In the genomic region with DNA sequence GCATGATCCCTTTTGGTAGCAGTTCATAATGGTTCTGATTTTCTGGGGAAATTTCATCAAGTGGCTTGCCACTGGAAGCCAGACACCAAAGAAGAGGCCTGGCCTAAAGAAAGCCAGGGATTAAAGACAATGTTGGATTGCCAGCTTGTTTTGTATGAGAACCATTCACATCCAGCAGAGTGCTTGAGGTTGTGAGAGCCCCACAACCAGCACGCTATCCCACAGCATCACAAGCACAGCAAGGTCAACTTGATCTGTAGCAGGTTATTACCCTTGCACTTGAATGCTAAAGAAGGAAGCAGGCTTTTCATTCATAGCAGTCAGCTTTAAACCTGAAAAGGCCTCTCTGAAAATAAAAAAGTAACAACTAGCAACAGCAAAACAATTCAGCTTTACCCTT, we compare ENCODE assay signal across 34 cellular contexts.
"Had no signal": no experiment of that assay in that cellular context is flagged by ENCODE, and none has a peak within 500 bp of the region (broad histone marks: within the 10 kb centered on the region; RNA-seq: fewer than 3 reads in every experiment).

No MANE protein-coding gene starts in this region.

- H3K27me3 ChIP-seq: MG63, Peyer's patch, SJSA1 had no signal

- H3K4me1 Mint-ChIP-seq: activated CD4-positive, alpha-beta memory T cell treated with anti-CD3 and anti-CD28 coated beads, Interleukin-2, amount 10 ng/mL, durations not matched to agents 7 days and 5 days; activated CD8-positive, alpha-beta memory T cell treated with anti-CD3 and anti-CD28 coated beads, Interleukin-2, amount 10 ng/mL, durations not matched to agents 7 days and 5 days; activated naive CD4-positive, alpha-beta T cell treated with anti-CD3 and anti-CD28 coated beads, Interleukin-2, amount 10 ng/mL, durations not matched to agents 7 days and 5 days; activated naive CD8-positive, alpha-beta T cell treated with anti-CD3 and anti-CD28 coated beads, Interleukin-2, amount 50 U/mL, for 24 hours had no signal

- H3K36me3 ChIP-seq: MG63, Peyer's patch, SJSA1 had no signal

- H3K9me3 Mint-ChIP-seq: activated CD4-positive, alpha-beta memory T cell treated with anti-CD3 and anti-CD28 coated beads, Interleukin-2, amount 10 ng/mL, durations not matched to agents 7 days and 5 days; activated naive CD4-positive, alpha-beta T cell treated with anti-CD3 and anti-CD28 coated beads, Interleukin-2, amount 10 ng/mL, durations not matched to agents 7 days and 5 days; activated naive CD8-positive, alpha-beta T cell treated with anti-CD3 and anti-CD28 coated beads, Interleukin-2, amount 50 U/mL, for 24 hours had no signal

- H3K4me1 ChIP-seq: Peyer's patch had no signal

- H3K36me3 Mint-ChIP-seq: activated CD8-positive, alpha-beta memory T cell treated with anti-CD3 and anti-CD28 coated beads, Interleukin-2, amount 10 ng/mL, durations not matched to agents 7 days and 5 days; activated naive CD4-positive, alpha-beta T cell treated with anti-CD3 and anti-CD28 coated beads, Interleukin-2, amount 10 ng/mL, durations not matched to agents 7 days and 5 days; activated naive CD8-positive, alpha-beta T cell; brain had no signal

- H3K27ac ChIP-seq: Peyer's patch, SJSA1, VCaP had no signal

- H3K9me3 ChIP-seq: MG63, Peyer's patch, SJSA1 had no signal

- H3K27me3 Mint-ChIP-seq: activated CD4-positive, alpha-beta memory T cell treated with anti-CD3 and anti-CD28 coated beads, Interleukin-2, amount 10 ng/mL, durations not matched to agents 7 days and 5 days; activated CD8-positive, alpha-beta memory T cell treated with anti-CD3 and anti-CD28 coated beads, Interleukin-2, amount 10 ng/mL, durations not matched to agents 7 days and 5 days; activated naive CD4-positive, alpha-beta T cell treated with anti-CD3 and anti-CD28 coated beads, Interleukin-2, amount 10 ng/mL, durations not matched to agents 7 days and 5 days; activated naive CD8-positive, alpha-beta T cell treated with anti-CD3 and anti-CD28 coated beads, Interleukin-2, amount 50 U/mL, for 24 hours; brain had no signal

- H3K27ac Mint-ChIP-seq: activated CD4-positive, alpha-beta memory T cell treated with anti-CD3 and anti-CD28 coated beads, Interleukin-2, amount 10 ng/mL, durations not matched to agents 7 days and 5 days; activated CD8-positive, alpha-beta memory T cell treated with anti-CD3 and anti-CD28 coated beads, Interleukin-2, amount 10 ng/mL, durations not matched to agents 7 days and 5 days; activated naive CD4-positive, alpha-beta T cell treated with anti-CD3 and anti-CD28 coated beads, Interleukin-2, amount 10 ng/mL, durations not matched to agents 7 days and 5 days; activated naive CD8-positive, alpha-beta T cell; activated naive CD8-positive, alpha-beta T cell treated with anti-CD3 and anti-CD28 coated beads, Interleukin-2, amount 50 U/mL, for 24 hours; brain had no signal

- H3K4me3 Mint-ChIP-seq: activated CD4-positive, alpha-beta memory T cell treated with anti-CD3 and anti-CD28 coated beads, Interleukin-2, amount 10 ng/mL, durations not matched to agents 7 days and 5 days; activated CD8-positive, alpha-beta memory T cell treated with anti-CD3 and anti-CD28 coated beads, Interleukin-2, amount 10 ng/mL, durations not matched to agents 7 days and 5 days; activated naive CD4-positive, alpha-beta T cell treated with anti-CD3 and anti-CD28 coated beads, Interleukin-2, amount 10 ng/mL, durations not matched to agents 7 days and 5 days; activated naive CD8-positive, alpha-beta T cell; activated naive CD8-positive, alpha-beta T cell treated with anti-CD3 and anti-CD28 coated beads, Interleukin-2, amount 50 U/mL, for 24 hours; brain had no signal

- ATAC-seq: activated CD8-positive, alpha-beta memory T cell treated with anti-CD3 and anti-CD28 coated beads, Interleukin-2, amount 10 ng/mL, durations not matched to agents 7 days and 5 days; activated naive CD8-positive, alpha-beta T cell treated with anti-CD3 and anti-CD28 coated beads, Interleukin-2, amount 50 U/mL, for 24 hours; PC-3 had no signal

- H3K4me3 ChIP-seq: MG63, Peyer's patch, SJSA1 had no signal

- DNase-seq: activated CD4-positive, alpha-beta memory T cell treated with anti-CD3 and anti-CD28 coated beads, Interleukin-2, amount 10 ng/mL, durations not matched to agents 7 days and 5 days; activated CD4-positive, alpha-beta T cell treated with anti-CD3 and anti-CD28 coated beads for 1 hour; activated CD4-positive, alpha-beta T cell treated with anti-CD3 and anti-CD28 coated beads for 48 hours; activated CD4-positive, CD25-positive, alpha-beta regulatory T cell; activated CD8-positive, alpha-beta memory T cell treated with anti-CD3 and anti-CD28 coated beads for 24 hours; activated CD8-positive, alpha-beta memory T cell treated with anti-CD3 and anti-CD28 coated beads, Interleukin-2, amount 10 ng/mL, durations not matched to agents 7 days and 5 days; activated CD8-positive, alpha-beta memory T cell treated with anti-CD3 and anti-CD28 coated beads, Interleukin-2, amount 50 U/mL, for 48 hours; activated effector memory CD4-positive, alpha-beta T cell treated with Interleukin-2 at 50 U/mL for 16 hours; activated naive CD4-positive, alpha-beta T cell treated with anti-CD3 and anti-CD28 coated beads, Interleukin-2, amount 10 ng/mL, durations not matched to agents 7 days and 5 days; activated naive CD8-positive, alpha-beta T cell treated with anti-CD3 and anti-CD28 coated beads, Interleukin-2, amount 50 U/mL, for 24 hours; activated T-cell treated with anti-CD3 and anti-CD28 coated beads, Interleukin-2, amount 50 U/mL, for 48 hours; anterior cingulate cortex; central memory CD4-positive, alpha-beta T cell; Kasumi-1; MG63; NCI-H1048; NCI-H1105 treated with DMSO at 0.1 percent for 48 hours; NCI-H1436 treated with DMSO at 0.1 percent for 48 hours; NCI-H1694 treated with DMSO at 0.1 percent for 48 hours; NCI-H2029; NCI-H345; NCI-H524 treated with DMSO at 0.1 percent for 48 hours; PC-3; Peyer's patch; RPMI8226; SHP77 treated with DMSO at 0.1 percent for 48 hours; SW 1271; T-helper 1 cell; T-helper 2 cell; T-helper 9 cell had no signal
